9 cellular contexts compared by ENCODE assay signal in the genomic region with DNA sequence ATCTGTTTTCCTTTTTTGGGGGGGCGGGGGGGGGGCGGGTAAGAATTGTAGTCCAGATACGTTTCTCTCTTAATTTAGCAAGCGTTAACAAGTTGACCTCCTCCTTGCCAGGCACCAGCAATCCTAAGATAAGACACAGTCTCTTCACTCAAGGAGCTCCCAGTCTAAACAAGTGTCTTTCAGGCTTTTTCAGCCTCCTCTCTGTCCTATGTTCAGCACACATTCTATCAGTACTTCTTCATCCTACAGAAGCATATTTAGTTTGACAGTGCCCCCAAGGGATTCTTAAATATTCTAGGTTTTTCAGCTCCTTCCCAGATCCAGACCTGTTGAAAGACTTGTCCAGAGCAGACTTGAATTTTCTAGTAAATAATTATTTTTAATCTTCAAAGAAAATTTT. TPM values are rescaled to one million over a fixed set of nuclear protein-coding genes. Genes with fewer than 3 reads are reported as not detected.
A peak's percentile ranks its signal among the peaks of the same experiment; 100 is the strongest.
DNase-seq lines count a peak whose midpoint lies in the region; ATAC-seq and TF ChIP-seq lines count a peak whose summit lies in the region.
"Had no signal": no experiment of that assay in that cellular context is flagged by ENCODE, and none has a peak within 500 bp of the region (broad histone marks: within the 10 kb centered on the region; RNA-seq: fewer than 3 reads in every experiment).

No MANE protein-coding gene starts in this region.

- intact Hi-C loops in Caco-2 (cut with micrococcal nuclease; ENCODE audit: unreplicated experiment) = loop anchor here (10.0 kb wide), 1 partner anchor 360 kb away; the partner anchor contains the start of gene FOSL2

- H3K9me3 ChIP-seq in Caco-2 (no peaks in the 10 kb centered on the region), neuron (ENCODE audit: low read length) (no peaks in the 10 kb centered on the region)

- H3K36me3 ChIP-seq in Caco-2 (ENCODE audit: control insufficient read depth, insufficient read depth, low read length) (no peaks in the 10 kb centered on the region; the same call in 1 of the 2 replicates), neuron (ENCODE audit: insufficient read depth, low read length) (peaks cover 3% of the 10 kb centered on the region)

- H3K27me3 ChIP-seq in Caco-2 (replicated peaks; ENCODE audit: control insufficient read depth, insufficient read depth, low read length) (no peaks in the 10 kb centered on the region), neuron (ENCODE audit: insufficient read depth, low read length) (no peaks in the 10 kb centered on the region)

- BruUV-seq in Caco-2 (replicated peaks; lab: Mats Ljungman, UMichigan) = no TSS peak

- H3K9me3 Mint-ChIP-seq in Caco-2 (ENCODE audit: unreplicated experiment) (no peaks in the 10 kb centered on the region), chondrocyte (ENCODE audit: low read depth) (no peaks in the 10 kb centered on the region)

- DNase-seq in Caco-2 = no peak
- peak; percentile 13 for DNase-seq in NCI-H82 treated with DMSO at 0.1 percent for 48 hours (lab: John Stamatoyannopoulos, UW; ENCODE audit: unreplicated experiment)
- no peak for DNase-seq in chondrocyte (ENCODE audit: low spot score)
- DNase-seq in NCI-H128 (lab: John Stamatoyannopoulos, UW; ENCODE audit: unreplicated experiment) = no peak
- DNase-seq in NCI-H2029 (lab: John Stamatoyannopoulos, UW) = no peak
- DNase-seq: activated CD4-positive, alpha-beta T cell treated with anti-CD3 and anti-CD28 coated beads for 1 hour had no signal

- ATAC-seq in HG02970 (IDR thresholded peaks at IDR 0.05; ENCODE audit: low FRiP score, unreplicated experiment) (no peak), HG03159 (IDR thresholded peaks at IDR 0.05; ENCODE audit: unreplicated experiment) (no peak)

- H3K27ac Mint-ChIP-seq in Caco-2 (ENCODE audit: unreplicated experiment) (no peak overlapping the region), chondrocyte (ENCODE audit: unreplicated experiment) (peak overlapping the region; percentile 93)

- H3K4me1 ChIP-seq in Caco-2 = peaks cover 16% of the 10 kb centered on the region
- H3K4me1 ChIP-seq in neuron (ENCODE audit: insufficient read depth, low read length) = peaks cover 23% of the 10 kb centered on the region

- H2AFZ ChIP-seq in neuron (ENCODE audit: low read depth, low read length) = no peak overlapping the region

- TF ChIP-seq CTCF in Caco-2 (IDR thresholded peaks at IDR 0.05; ENCODE audit: insufficient read depth in 1 of 2, low read depth in 1 of 2, low read length in 1 of 2, severe bottlenecking in 1 of 2, unreplicated experiment in 1 of 2) = no peak
- TF ChIP-seq CTCF in chondrocyte (IDR thresholded peaks at IDR 0.05) = peak; percentile 25

- POLR2A ChIA-PET in Caco-2 (lab: Charles Lee) = no interaction called here

- CTCF ChIA-PET in Caco-2 (lab: Charles Lee) = interaction anchor here (2.5 kb wide), 1 partner anchor 159 kb away, joined by 31 read pairs; no protein-coding TSS in a partner anchor

- H3K36me3 Mint-ChIP-seq in Caco-2 (ENCODE audit: insufficient read depth, unreplicated experiment) = peaks cover 50% of the 10 kb centered on the region
- H3K36me3 Mint-ChIP-seq in chondrocyte (ENCODE audit: low read depth) = peaks cover 10% of the 10 kb centered on the region

- no peak overlapping the region for H3K4me3 ChIP-seq in Caco-2 (ENCODE audit: low read depth, low read length)
- H3K4me3 ChIP-seq in neuron (ENCODE audit: low read length) = peak overlapping the region; percentile 93

- H3K4me1 Mint-ChIP-seq in Caco-2 (ENCODE audit: low read depth, unreplicated experiment) = peaks cover 23% of the 10 kb centered on the region
- peaks cover 64% of the 10 kb centered on the region for H3K4me1 Mint-ChIP-seq in chondrocyte (ENCODE audit: low read depth)

- peak overlapping the region; percentile 42 for H3K4me3 Mint-ChIP-seq in Caco-2 (ENCODE audit: unreplicated experiment)
- peak overlapping the region; percentile 70 for H3K4me3 Mint-ChIP-seq in chondrocyte (ENCODE audit: unreplicated experiment)

- H3K27me3 Mint-ChIP-seq in Caco-2 (ENCODE audit: insufficient read depth, unreplicated experiment) (no peaks in the 10 kb centered on the region), chondrocyte (ENCODE audit: low read depth) (no peaks in the 10 kb centered on the region)

RNA-seq across cellular contexts. Expression of gene PPP1CB, which starts 2.7 kb away (rescaled TPM):
- 185 and 190 TPM in 2 replicates for total RNA-seq in Caco-2 (2022)
- total RNA-seq in chondrocyte = 440 to 474 TPM (median 447 TPM) in 3 replicates

RNA-seq across cellular contexts. Expression of gene SPDYA, which starts 56.3 kb away (rescaled TPM):
- 1.5 and 2.0 TPM in 2 replicates for total RNA-seq in Caco-2 (2022)
- 1.6 to 3.4 TPM (median 1.6 TPM) in 3 replicates for total RNA-seq in chondrocyte
